ENCODE assay signal across 7 cellular contexts in the genomic region with DNA sequence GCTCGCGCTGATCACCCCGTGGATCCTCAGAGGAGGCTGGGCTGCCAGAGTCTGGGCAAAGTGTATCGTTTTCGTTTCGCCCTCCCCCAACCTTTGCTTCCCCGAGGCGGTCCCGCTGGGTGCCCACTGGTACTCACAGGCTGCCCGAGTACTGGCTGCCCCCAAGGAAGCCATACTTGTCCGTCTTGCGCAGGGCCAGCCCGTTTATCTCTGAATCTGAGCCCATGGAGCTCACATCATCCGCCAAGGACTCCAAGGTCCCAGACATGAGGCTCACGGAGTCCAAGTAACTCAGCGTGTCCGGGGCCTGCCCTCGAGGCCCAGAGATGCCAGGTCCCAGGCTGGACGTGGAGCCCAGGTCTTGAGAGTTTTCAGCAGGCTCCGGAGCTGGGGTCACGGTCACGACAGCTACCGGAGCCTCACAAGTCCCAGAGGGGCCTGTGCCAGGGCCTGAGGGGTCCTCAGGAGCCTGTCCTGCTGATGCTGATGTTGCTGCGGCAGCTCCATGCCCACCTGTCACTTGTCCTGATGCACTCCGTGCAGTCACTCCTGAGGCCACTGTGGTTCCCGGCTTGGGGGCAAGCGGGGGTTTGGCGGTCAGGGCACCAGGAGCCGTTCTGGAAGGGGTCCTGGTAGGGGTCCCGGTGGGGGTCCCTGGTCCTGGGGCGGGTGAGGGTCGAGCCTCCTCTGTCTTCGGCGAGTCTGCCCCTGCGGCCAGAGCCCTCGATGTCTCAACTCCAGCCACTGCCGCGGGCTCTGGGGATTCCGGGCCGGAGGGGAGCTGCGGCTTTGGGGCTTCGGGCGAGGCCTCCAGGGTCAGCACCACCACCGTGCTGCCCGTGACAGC. TPM values are rescaled to one million over a fixed set of nuclear protein-coding genes. Genes with fewer than 3 reads are reported as not detected.
DNase-seq lines count a peak whose midpoint lies in the region; ATAC-seq, FAIRE-seq and TF ChIP-seq lines count a peak whose summit lies in the region.
"Had no signal": no experiment of that assay in that cellular context is flagged by ENCODE, and none has a peak within 500 bp of the region (broad histone marks: within the 10 kb centered on the region; RNA-seq: fewer than 3 reads in every experiment).

No MANE protein-coding gene starts in this region.

- peaks cover 49% of the 10 kb centered on the region for H3K4me1 Mint-ChIP-seq in mesothelial cell of epicardium

- no peaks in the 10 kb centered on the region for H3K9me3 Mint-ChIP-seq in activated naive CD4-positive, alpha-beta T cell treated with anti-CD3 and anti-CD28 coated beads, Interleukin-2, amount 50 U/mL, for 72 hours
- no peaks in the 10 kb centered on the region for H3K9me3 Mint-ChIP-seq in mesothelial cell of epicardium

- peaks cover 3% of the 10 kb centered on the region for H3K27me3 Mint-ChIP-seq in mesothelial cell of epicardium (ENCODE audit: low read depth)

- ATAC-seq in activated naive CD4-positive, alpha-beta T cell treated with anti-CD3 and anti-CD28 coated beads, Interleukin-2, amount 50 U/mL, for 72 hours, result no peak
- ATAC-seq in GM19397 (IDR thresholded peaks at IDR 0.05; ENCODE audit: unreplicated experiment), result no peak
- no peak for ATAC-seq in GM19035 (IDR thresholded peaks at IDR 0.05; ENCODE audit: unreplicated experiment)

- peak overlapping the region; percentile 88 for H3K4me3 Mint-ChIP-seq in mesothelial cell of epicardium

- FAIRE-seq in GM12892 (lab: Jason Lieb, UNC), result peak; percentile 27

- peak overlapping the region; percentile 65 to 84 for H3K27ac Mint-ChIP-seq in activated naive CD4-positive, alpha-beta T cell treated with anti-CD3 and anti-CD28 coated beads, Interleukin-2, amount 50 U/mL, for 72 hours
- H3K27ac Mint-ChIP-seq in mesothelial cell of epicardium, result peak overlapping the region; percentile 44

- TF ChIP-seq CTCF in mesothelial cell of epicardium (IDR thresholded peaks at IDR 0.05; ENCODE audit: unreplicated experiment), result no peak

- TF ChIP-seq POLR2A in GM12892 (IDR thresholded peaks at IDR 0.05; ENCODE audit: low read depth, low read length), result no peak

- DNase-seq in GM12892 (ENCODE audit: insufficient read length), result no peak
- DNase-seq in activated naive CD4-positive, alpha-beta T cell treated with anti-CD3 and anti-CD28 coated beads, Interleukin-2, amount 50 U/mL, for 72 hours (ENCODE audit: low spot score in 2 of 2), result peak in 1 of 2 donors; percentile 67
- DNase-seq in mesothelial cell of epicardium (ENCODE audit: low spot score in 2 of 2, unreplicated experiment in 2 of 2), result no peak
- DNase-seq in NCI-H446 treated with DMSO at 0.1 percent for 48 hours (lab: John Stamatoyannopoulos, UW), result no peak

- peaks cover 16 to 29% of the 10 kb centered on the region in 2 donors for H3K36me3 Mint-ChIP-seq in activated naive CD4-positive, alpha-beta T cell treated with anti-CD3 and anti-CD28 coated beads, Interleukin-2, amount 50 U/mL, for 72 hours
- H3K36me3 Mint-ChIP-seq in mesothelial cell of epicardium, result peaks cover 9% of the 10 kb centered on the region

RNA-seq across cellular contexts. Expression of a gene that starts 1.0 kb away (rescaled TPM):
- polyA plus RNA-seq in GM12892 (2012; ENCODE audit: missing spikeins), result 12.4 TPM
- total RNA-seq in activated naive CD4-positive, alpha-beta T cell treated with anti-CD3 and anti-CD28 coated beads, Interleukin-2, amount 50 U/mL, for 72 hours, result 10 to 100 TPM; 52.5 to 69.5 TPM
- 59.6 to 64.1 TPM (median 64.0 TPM) in 3 replicates for total RNA-seq in mesothelial cell of epicardium

RNA-seq across cellular contexts. Expression of a gene that starts 5.3 kb away (rescaled TPM):
- not detected for polyA plus RNA-seq in GM12892 (2012; ENCODE audit: missing spikeins)
- total RNA-seq in activated naive CD4-positive, alpha-beta T cell treated with anti-CD3 and anti-CD28 coated beads, Interleukin-2, amount 50 U/mL, for 72 hours, result 1 to 10 TPM in 1 of 2 donors, under 1 TPM in 1; 0.97 to 1.2 TPM
- 1.4 to 4.4 TPM (median 2.8 TPM) in 3 replicates for total RNA-seq in mesothelial cell of epicardium
- total RNA-seq: T-helper 2 cell treated with Interferon-gamma antibody and Interleukin-4, amounts not matched to agents 100 ng/mL and 5 ng/mL, for 36 hours had no signal

RNA-seq across cellular contexts. Expression of a gene that starts 13.0 kb away (rescaled TPM):
- polyA plus RNA-seq in GM12892 (2012; ENCODE audit: missing spikeins), result 70.7 TPM
- total RNA-seq in activated naive CD4-positive, alpha-beta T cell treated with anti-CD3 and anti-CD28 coated beads, Interleukin-2, amount 50 U/mL, for 72 hours, result 100 to 1,000 TPM; 161 to 208 TPM
- 0.86 to 1.6 TPM (median 1.4 TPM) in 3 replicates for total RNA-seq in mesothelial cell of epicardium

RNA-seq across cellular contexts. Expression of a gene that starts 14.2 kb away (rescaled TPM):
- polyA plus RNA-seq in GM12892 (2012; ENCODE audit: missing spikeins), result 28.0 TPM
- 10 to 100 TPM; 57.3 to 64.4 TPM for total RNA-seq in activated naive CD4-positive, alpha-beta T cell treated with anti-CD3 and anti-CD28 coated beads, Interleukin-2, amount 50 U/mL, for 72 hours
- total RNA-seq in mesothelial cell of epicardium, result 63.7 to 63.9 TPM (median 63.9 TPM) in 3 replicates

RNA-seq across cellular contexts. Expression of a gene that starts 25.9 kb away (rescaled TPM):
- polyA plus RNA-seq in GM12892 (2012; ENCODE audit: missing spikeins), result 3.1 TPM
- 10 to 100 TPM in 1 of 2 donors, 1 to 10 TPM in 1; 7.6 to 10.9 TPM for total RNA-seq in activated naive CD4-positive, alpha-beta T cell treated with anti-CD3 and anti-CD28 coated beads, Interleukin-2, amount 50 U/mL, for 72 hours
- 24.2 to 25.2 TPM (median 24.8 TPM) in 3 replicates for total RNA-seq in mesothelial cell of epicardium

Comparison
In these comparisons a context has a peak if more than half of its experiments do, and no peak if none do; other contexts are left out.
1. RNA of a gene that starts 13.0 kb away (total RNA-seq): 161 to 208 TPM in activated naive CD4-positive, alpha-beta T cell treated with anti-CD3 and anti-CD28 coated beads, Interleukin-2, amount 50 U/mL, for 72 hours; 0.86 to 1.6 TPM in mesothelial cell of epicardium; every median in the first group is over 10 times any median in the second.